In the genomic region with DNA sequence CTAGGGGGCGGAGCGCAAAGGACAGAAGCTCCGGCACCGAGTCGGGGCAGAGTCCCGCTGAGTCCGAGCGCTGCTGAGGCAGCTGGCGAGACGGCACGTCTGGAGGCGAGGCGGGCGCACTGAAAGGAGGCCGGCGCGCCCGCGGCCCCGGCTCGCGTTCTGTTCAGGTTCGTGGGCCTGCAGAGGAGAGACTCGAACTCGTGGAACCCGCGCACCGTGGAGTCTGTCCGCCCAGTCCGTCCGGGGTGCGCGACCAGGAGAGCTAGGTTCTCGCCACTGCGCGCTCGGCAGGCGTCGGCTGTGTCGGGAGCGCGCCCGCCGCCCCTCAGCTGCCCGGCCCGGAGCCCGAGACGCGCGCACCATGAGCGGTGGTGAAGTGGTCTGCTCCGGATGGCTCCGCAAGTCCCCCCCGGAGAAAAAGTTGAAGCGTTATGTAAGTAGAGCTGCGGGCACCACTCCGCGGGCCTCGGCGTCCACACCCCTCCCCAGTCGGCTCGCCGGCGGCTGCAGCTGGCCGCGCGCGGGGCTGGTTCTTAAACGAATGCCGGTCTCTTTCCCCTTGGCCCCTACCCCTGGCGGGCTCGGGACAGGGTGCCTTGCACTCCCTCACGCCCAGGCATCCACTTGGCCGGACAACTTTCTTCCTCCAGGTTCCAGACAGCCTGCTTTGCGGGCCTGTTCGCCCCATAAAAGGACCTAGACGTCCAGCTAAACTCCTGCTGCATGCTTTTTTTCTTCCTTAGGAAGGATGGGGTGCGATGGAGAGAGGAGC, we compare ENCODE assay signal across 8 cellular contexts. TPM values are rescaled to one million over a fixed set of nuclear protein-coding genes. Genes with fewer than 3 reads are reported as not detected.
DNase-seq lines count a peak whose midpoint lies in the region; ATAC-seq and TF ChIP-seq lines count a peak whose summit lies in the region.

TSS of gene GAB1 (plus strand) at position 49 of the 772 bp plus-strand sequence. CDS start at position 362, 313 bp downstream.

- peak within 1 kb of the TSS; percentile 91 for H3K18ac ChIP-seq in trophoblast cell (ENCODE audit: low read length)

- H4K12ac ChIP-seq in trophoblast cell (ENCODE audit: low read depth, low read length): peak within 1 kb of the TSS; percentile 83

- peak within 1 kb of the TSS; percentile 88 for H4K8ac ChIP-seq in trophoblast cell (ENCODE audit: low read depth, low read length)

- 0% methylated on average over 35 to 78 of the region's 78 CpGs for WGBS in heart left ventricle, 4 donors
- no CpG with 5 or more reads among the region's 78 CpGs for WGBS in trophoblast cell (ENCODE audit: extremely low coverage, insufficient coverage, insufficient read length)

- H3K27ac ChIP-seq in heart left ventricle: peak within 1 kb of the TSS in 11 of 12 donors; percentile 91 to 99 (median 95)
- H3K27ac ChIP-seq in trophoblast cell (ENCODE audit: low read depth, low read length): peak within 1 kb of the TSS; percentile 97

- peak within 1 kb of the TSS; percentile 58 for H3K27ac Mint-ChIP-seq in Calu3 (ENCODE audit: unreplicated experiment)

- peak within 1 kb of the TSS; percentile 61 for H3K4ac ChIP-seq in trophoblast cell (ENCODE audit: low read depth, low read length)

- peak in 1 of 2 donors; percentile 9 for TF ChIP-seq POLR2A in heart left ventricle (IDR thresholded peaks at IDR 0.05)

- H2BK12ac ChIP-seq in trophoblast cell (ENCODE audit: low read length): no peak within 1 kb of the TSS

- H3K4me3 Mint-ChIP-seq in Calu3 (ENCODE audit: low read depth, unreplicated experiment): peak within 1 kb of the TSS; percentile 86

- peak within 1 kb of the TSS; percentile 91 for H3K4me3 ChIP-seq in adipocyte (ENCODE audit: low read length)
- peak within 1 kb of the TSS; percentile 64 to 99 (median 94) for H3K4me3 ChIP-seq in heart left ventricle
- peak within 1 kb of the TSS; percentile 95 for H3K4me3 ChIP-seq in trophoblast cell (ENCODE audit: low read depth, low read length)

- H2BK120ac ChIP-seq in trophoblast cell (ENCODE audit: insufficient read depth, low read length, poor library complexity): peak within 1 kb of the TSS; percentile 86

- CTCF ChIA-PET in Calu3 (lab: Charles Lee): interaction anchor here (0.6 to 0.9 kb wide), 3 partner anchors 9 to 64 kb away, joined by 3 to 4 read pairs (median 3); no protein-coding TSS in a partner anchor

- peak within 1 kb of the TSS; percentile 87 for H2BK5ac ChIP-seq in trophoblast cell (ENCODE audit: low read depth, low read length, poor library complexity)

- ATAC-seq in GM18873 (IDR thresholded peaks at IDR 0.05; ENCODE audit: low FRiP score, unreplicated experiment) (peak; percentile 57), HG03060 (IDR thresholded peaks at IDR 0.05; ENCODE audit: low read depth, unreplicated experiment) (peak; percentile 50), heart left ventricle (peak; percentile 27 to 80 (median 68))

- peak within 1 kb of the TSS; percentile 95 for H2AFZ ChIP-seq in trophoblast cell (ENCODE audit: insufficient read depth, low read length, poor library complexity)

- peak within 1 kb of the TSS; percentile 90 for H3K9ac ChIP-seq in adipocyte (ENCODE audit: low read length)
- peak within 1 kb of the TSS; percentile 86 for H3K9ac ChIP-seq in trophoblast cell (ENCODE audit: low read length)

- H3K4me1 ChIP-seq in adipocyte (ENCODE audit: control insufficient read depth, insufficient read depth, low read length): peaks cover 12% of the 10 kb centered on the region
- H3K4me1 ChIP-seq in heart left ventricle: peaks cover 0 to 47% (median 29%) of the 10 kb centered on the region in 12 donors
- H3K4me1 ChIP-seq in trophoblast cell (ENCODE audit: control insufficient read depth in 1 of 2, insufficient read depth in 2 of 2, low read length in 2 of 2): no peaks in the 10 kb centered on the region

- peak within 1 kb of the TSS; percentile 91 for H3K14ac ChIP-seq in trophoblast cell (ENCODE audit: low read length)

- TF ChIP-seq CTCF in Calu3 (IDR thresholded peaks at IDR 0.05; ENCODE audit: unreplicated experiment) (no peak), heart left ventricle (IDR thresholded peaks at IDR 0.05) (peak in 4 of 12 donors; percentile 9 to 42 (median 27))

- no peaks in the 10 kb centered on the region for H3K36me3 ChIP-seq in adipocyte (ENCODE audit: control insufficient read depth, insufficient read depth, low read length, severe bottlenecking)
- no peaks in the 10 kb centered on the region for H3K36me3 ChIP-seq in heart left ventricle
- peaks cover 0 to 3% of the 10 kb centered on the region in 2 experiments for H3K36me3 ChIP-seq in trophoblast cell (ENCODE audit: control insufficient read depth in 1 of 2, insufficient read depth in 2 of 2, low read length in 2 of 2)

- no peaks in the 10 kb centered on the region for H3K27me3 Mint-ChIP-seq in Calu3 (ENCODE audit: unreplicated experiment)

- H3K27me3 ChIP-seq in adipocyte (replicated peaks; ENCODE audit: control insufficient read depth, insufficient read depth, low read length): no peaks in the 10 kb centered on the region
- H3K27me3 ChIP-seq in heart left ventricle: no peaks in the 10 kb centered on the region
- H3K27me3 ChIP-seq in trophoblast cell (ENCODE audit: insufficient read depth, low read length): no peaks in the 10 kb centered on the region

- peaks cover 25% of the 10 kb centered on the region for H3K79me2 ChIP-seq in trophoblast cell (ENCODE audit: control insufficient read depth, insufficient read depth, low read length, poor library complexity)

- no peaks in the 10 kb centered on the region for H3K9me3 Mint-ChIP-seq in Calu3 (ENCODE audit: low read depth, unreplicated experiment)

- intact Hi-C loops in Calu3 (cut with micrococcal nuclease; ENCODE audit: unreplicated experiment) (loop anchor here (5.0 to 10.0 kb wide), 2 partner anchors 60 to 132 kb away; no protein-coding TSS in a partner anchor), heart left ventricle (cut with DNase I) (loop anchor here (2.0 to 10.0 kb wide), 21 partner anchors 40 to 178 kb away; partner anchors contain the start of gene SMARCA5 (in 2 of the 10))

- H3K9me3 ChIP-seq in adipocyte (ENCODE audit: control insufficient read depth, low read length) (no peaks in the 10 kb centered on the region), heart left ventricle (no peaks in the 10 kb centered on the region), trophoblast cell (ENCODE audit: insufficient read depth, low read depth, low read length) (no peaks in the 10 kb centered on the region)

- peaks cover 24% of the 10 kb centered on the region for H3K36me3 Mint-ChIP-seq in Calu3 (ENCODE audit: insufficient read depth, unreplicated experiment)

- no TSS peak for BruUV-seq in Calu3 (replicated peaks; lab: Mats Ljungman, UMichigan)

- H3K4me2 ChIP-seq in trophoblast cell (ENCODE audit: low read length): peak within 1 kb of the TSS; percentile 98

- H3K4me1 Mint-ChIP-seq in Calu3 (ENCODE audit: low read depth, unreplicated experiment): peaks cover 8% of the 10 kb centered on the region

- peak within 1 kb of the TSS; percentile 89 for H4K91ac ChIP-seq in trophoblast cell (ENCODE audit: low read depth, low read length)

- no peak within 1 kb of the TSS for H2AK5ac ChIP-seq in trophoblast cell (ENCODE audit: low read length)

- peak; percentile 67 for DNase-seq in Calu3
- DNase-seq in NCI-H526 treated with DMSO at 0.1 percent for 48 hours (lab: John Stamatoyannopoulos, UW): peak; percentile 30
- DNase-seq in adipocyte (ENCODE audit: low read depth): peak; percentile 89
- peak; percentile 84 to 87 (median 87) for DNase-seq in heart left ventricle
- peak; percentile 88 to 90 for DNase-seq in trophoblast cell
- DNase-seq in middle frontal gyrus (ENCODE audit: extremely low spot score, low spot score): no peak

- H3K79me1 ChIP-seq in trophoblast cell (ENCODE audit: low read length): peaks cover 24% of the 10 kb centered on the region

- peak within 1 kb of the TSS; percentile 22 for H3K23ac ChIP-seq in trophoblast cell (ENCODE audit: low read length)

RNA-seq across cellular contexts. Expression of gene GAB1, which starts in this region (rescaled TPM):
- 8.8 and 13.4 TPM in 2 replicates for total RNA-seq in Calu3 (2022)
- 100 to 1,000 TPM in 3 of 9 donors, 10 to 100 TPM in 6; 49.4 to 130 (median 80.6) TPM for total RNA-seq in heart left ventricle
- polyA plus RNA-seq in heart left ventricle: 10 to 100 TPM; 15.3 to 25.2 TPM
- 50.4 and 51.1 TPM in 2 replicates for polyA plus RNA-seq in trophoblast cell (2013)
